ENCODE assay signal across 8 cellular contexts in genomic region chr18:49898421-49898820, GRCh38.
DNase-seq lines count a peak whose midpoint lies in the region; ATAC-seq, FAIRE-seq and TF ChIP-seq lines count a peak whose summit lies in the region.

No MANE protein-coding gene starts in this region.

- TF ChIP-seq CTCF in GM10248 (IDR thresholded peaks at IDR 0.05; ENCODE audit: control extremely low read depth, extremely low read depth, low read depth, missing control alignments), result no peak

- ATAC-seq in HG03457 (IDR thresholded peaks at IDR 0.05; ENCODE audit: unreplicated experiment), result no peak

- POLR2A ChIA-PET in GM10248 (lab: Yijun Ruan, JAX), result no interaction called here

- no peak for TF ChIP-seq POLR2A in GM12892 (IDR thresholded peaks at IDR 0.05; ENCODE audit: low read depth, low read length)

- FAIRE-seq in GM12892 (lab: Jason Lieb, UNC), result no peak

- CTCF ChIA-PET in GM10248 (lab: Yijun Ruan, JAX), result no interaction called here

- DNase-seq in GM10248 (ENCODE audit: extremely low spot score) (peak; percentile 48), NOMO-1 treated with dmso at 0.1 percent for 144 hours (lab: John Stamatoyannopoulos, UW; ENCODE audit: unreplicated experiment) (peak; percentile 51), activated T-helper 1 cell treated with Interleukin-2 at 50 U/mL for 16 hours (ENCODE audit: low read depth) (peak; percentile 26), glomerular visceral epithelial cell (ENCODE audit: extremely low spot score) (peak; percentile 51), NCI-H69 (lab: John Stamatoyannopoulos, UW) (no peak), GM12892 (ENCODE audit: insufficient read length) (no peak)
- DNase-seq in stimulated activated CD4-positive, alpha-beta T cell treated with anti-CD3 and anti-CD28 coated beads, Interleukin-1b, Interleukin-23, amount 100 ng/mL, for 1 hour (ENCODE audit: low read depth in 2 of 2), result peak; percentile 5 to 9

Comparison
In these comparisons a context has a peak if more than half of its experiments do, and no peak if none do; other contexts are left out.
1. DNase-seq: peak in GM10248 (single experiment), NOMO-1 treated with dmso at 0.1 percent for 144 hours (single experiment), activated T-helper 1 cell treated with Interleukin-2 at 50 U/mL for 16 hours (single experiment), glomerular visceral epithelial cell (single experiment) and stimulated activated CD4-positive, alpha-beta T cell treated with anti-CD3 and anti-CD28 coated beads, Interleukin-1b, Interleukin-23, amount 100 ng/mL, for 1 hour (2 of 2); none in NCI-H69 (single experiment) and GM12892 (single experiment).